In genomic region chr4:2738296-2738695, GRCh38 we compare ENCODE assay signal across 1 cellular context.
TF ChIP-seq lines count a peak whose summit lies in the region.

No MANE protein-coding gene starts in this region.

TF ChIP-seq in K562, 482 proteins besides CTCF, POLR2A, EP300 and RAD21:
- TF ChIP-seq TCF3 (CRISPR knock-in tag; IDR thresholded peaks at IDR 0.05) (peak; percentile 70), CBFA2T2 (conservative IDR thresholded peaks at IDR 0.05) (peak; percentile 46), TAL1 (IDR thresholded peaks at IDR 0.05) (peak; percentile 56), CBFA2T3 (IDR thresholded peaks at IDR 0.05) (peak; percentile 42), ARID1B (IDR thresholded peaks at IDR 0.05) (peak; percentile 55; the same call in 1 of the 2 replicates), MTA2 (IDR thresholded peaks at IDR 0.05; ENCODE audit: low read depth) (peak; percentile 43; the same call in 1 of the 2 replicates)
